Comparison of ENCODE assay signal across 1 cellular context in genomic region chr9:129310666-129311350, GRCh38.
TF ChIP-seq lines count a peak whose summit lies in the region.

No MANE protein-coding gene starts in this region.

TF ChIP-seq in HepG2, 621 proteins besides CTCF, POLR2A, EP300 and RAD21:
- TF ChIP-seq ZBTB10 (CRISPR knock-in tag; IDR thresholded peaks at IDR 0.05; ENCODE audit: borderline replicate concordance): no peak
- TF ChIP-seq RNF2 (conservative IDR thresholded peaks at IDR 0.05; ENCODE audit: low read depth): no peak
- no peak for TF ChIP-seq PLRG1 (conservative IDR thresholded peaks at IDR 0.05)
- TF ChIP-seq, protein P1, sequence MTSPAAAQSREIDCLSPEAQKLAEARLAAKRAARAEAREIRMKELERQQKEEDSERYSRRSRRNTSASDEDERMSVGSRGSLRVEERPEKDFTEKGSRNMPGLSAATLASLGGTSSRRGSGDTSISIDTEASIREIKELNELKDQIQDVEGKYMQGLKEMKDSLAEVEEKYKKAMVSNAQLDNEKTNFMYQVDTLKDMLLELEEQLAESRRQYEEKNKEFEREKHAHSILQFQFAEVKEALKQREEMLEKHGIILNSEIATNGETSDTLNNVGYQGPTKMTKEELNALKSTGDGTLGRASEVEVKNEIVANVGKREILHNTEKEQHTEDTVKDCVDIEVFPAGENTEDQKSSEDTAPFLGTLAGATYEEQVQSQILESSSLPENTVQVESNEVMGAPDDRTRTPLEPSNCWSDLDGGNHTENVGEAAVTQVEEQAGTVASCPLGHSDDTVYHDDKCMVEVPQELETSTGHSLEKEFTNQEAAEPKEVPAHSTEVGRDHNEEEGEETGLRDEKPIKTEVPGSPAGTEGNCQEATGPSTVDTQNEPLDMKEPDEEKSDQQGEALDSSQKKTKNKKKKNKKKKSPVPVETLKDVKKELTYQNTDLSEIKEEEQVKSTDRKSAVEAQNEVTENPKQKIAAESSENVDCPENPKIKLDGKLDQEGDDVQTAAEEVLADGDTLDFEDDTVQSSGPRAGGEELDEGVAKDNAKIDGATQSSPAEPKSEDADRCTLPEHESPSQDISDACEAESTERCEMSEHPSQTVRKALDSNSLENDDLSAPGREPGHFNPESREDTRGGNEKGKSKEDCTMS (CRISPR knock-in tag; conservative IDR thresholded peaks at IDR 0.05): no peak
- no peak for TF ChIP-seq ZNF530 (CRISPR knock-in tag; IDR thresholded peaks at IDR 0.05; ENCODE audit: low read depth)
- TF ChIP-seq ZC3H13 (CRISPR knock-in tag; IDR thresholded peaks at IDR 0.05): no peak
- no peak for TF ChIP-seq KDM4B (CRISPR knock-in tag; IDR thresholded peaks at IDR 0.05)
- no peak for TF ChIP-seq SP140L (CRISPR knock-in tag; IDR thresholded peaks at IDR 0.05; ENCODE audit: borderline replicate concordance)
- TF ChIP-seq, protein P2, sequence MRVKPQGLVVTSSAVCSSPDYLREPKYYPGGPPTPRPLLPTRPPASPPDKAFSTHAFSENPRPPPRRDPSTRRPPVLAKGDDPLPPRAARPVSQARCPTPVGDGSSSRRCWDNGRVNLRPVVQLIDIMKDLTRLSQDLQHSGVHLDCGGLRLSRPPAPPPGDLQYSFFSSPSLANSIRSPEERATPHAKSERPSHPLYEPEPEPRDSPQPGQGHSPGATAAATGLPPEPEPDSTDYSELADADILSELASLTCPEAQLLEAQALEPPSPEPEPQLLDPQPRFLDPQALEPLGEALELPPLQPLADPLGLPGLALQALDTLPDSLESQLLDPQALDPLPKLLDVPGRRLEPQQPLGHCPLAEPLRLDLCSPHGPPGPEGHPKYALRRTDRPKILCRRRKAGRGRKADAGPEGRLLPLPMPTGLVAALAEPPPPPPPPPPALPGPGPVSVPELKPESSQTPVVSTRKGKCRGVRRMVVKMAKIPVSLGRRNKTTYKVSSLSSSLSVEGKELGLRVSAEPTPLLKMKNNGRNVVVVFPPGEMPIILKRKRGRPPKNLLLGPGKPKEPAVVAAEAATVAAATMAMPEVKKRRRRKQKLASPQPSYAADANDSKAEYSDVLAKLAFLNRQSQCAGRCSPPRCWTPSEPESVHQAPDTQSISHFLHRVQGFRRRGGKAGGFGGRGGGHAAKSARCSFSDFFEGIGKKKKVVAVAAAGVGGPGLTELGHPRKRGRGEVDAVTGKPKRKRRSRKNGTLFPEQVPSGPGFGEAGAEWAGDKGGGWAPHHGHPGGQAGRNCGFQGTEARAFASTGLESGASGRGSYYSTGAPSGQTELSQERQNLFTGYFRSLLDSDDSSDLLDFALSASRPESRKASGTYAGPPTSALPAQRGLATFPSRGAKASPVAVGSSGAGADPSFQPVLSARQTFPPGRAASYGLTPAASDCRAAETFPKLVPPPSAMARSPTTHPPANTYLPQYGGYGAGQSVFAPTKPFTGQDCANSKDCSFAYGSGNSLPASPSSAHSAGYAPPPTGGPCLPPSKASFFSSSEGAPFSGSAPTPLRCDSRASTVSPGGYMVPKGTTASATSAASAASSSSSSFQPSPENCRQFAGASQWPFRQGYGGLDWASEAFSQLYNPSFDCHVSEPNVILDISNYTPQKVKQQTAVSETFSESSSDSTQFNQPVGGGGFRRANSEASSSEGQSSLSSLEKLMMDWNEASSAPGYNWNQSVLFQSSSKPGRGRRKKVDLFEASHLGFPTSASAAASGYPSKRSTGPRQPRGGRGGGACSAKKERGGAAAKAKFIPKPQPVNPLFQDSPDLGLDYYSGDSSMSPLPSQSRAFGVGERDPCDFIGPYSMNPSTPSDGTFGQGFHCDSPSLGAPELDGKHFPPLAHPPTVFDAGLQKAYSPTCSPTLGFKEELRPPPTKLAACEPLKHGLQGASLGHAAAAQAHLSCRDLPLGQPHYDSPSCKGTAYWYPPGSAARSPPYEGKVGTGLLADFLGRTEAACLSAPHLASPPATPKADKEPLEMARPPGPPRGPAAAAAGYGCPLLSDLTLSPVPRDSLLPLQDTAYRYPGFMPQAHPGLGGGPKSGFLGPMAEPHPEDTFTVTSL (CRISPR knock-in tag; IDR thresholded peaks at IDR 0.05; ENCODE audit: borderline replicate concordance): no peak
- TF ChIP-seq NFKB2 (CRISPR knock-in tag; IDR thresholded peaks at IDR 0.05; ENCODE audit: borderline replicate concordance): no peak
- no peak for TF ChIP-seq ZNF335 (CRISPR knock-in tag; IDR thresholded peaks at IDR 0.05)
